ENCODE assay signal across 8 cellular contexts in genomic region chr5:132777209-132778069, GRCh38. TPM values are rescaled to one million over a fixed set of nuclear protein-coding genes. Genes with fewer than 3 reads are reported as not detected.
DNase-seq lines count a peak whose midpoint lies in the region; ATAC-seq and TF ChIP-seq lines count a peak whose summit lies in the region.

Gene SEPTIN8 (minus strand): TSS chr5:132777239. CDS start chr5:132777137, 102 bp downstream.

- no peaks in the 10 kb centered on the region for H3K9me3 ChIP-seq in prostate gland

- WGBS in prostate gland, result 1% methylated on average over 72 of the region's 82 CpGs

- H3K27ac ChIP-seq in 22Rv1, result peak within 1 kb of the TSS; percentile 52
- H3K27ac ChIP-seq in prostate gland, result peak within 1 kb of the TSS; percentile 70 to 71

- TF ChIP-seq POLR2A in GM15510 (IDR thresholded peaks at IDR 0.05; ENCODE audit: borderline replicate concordance, extremely low read depth, insufficient read length) (peak; percentile 26), prostate gland (IDR thresholded peaks at IDR 0.05) (peak; percentile 10)

- H3K36me3 ChIP-seq in prostate gland, result no peaks in the 10 kb centered on the region

- ATAC-seq in HG03064 (IDR thresholded peaks at IDR 0.05; ENCODE audit: low read depth, unreplicated experiment) (peak; percentile 58), left ventricle myocardium superior (peak; percentile 70), GM21825 (IDR thresholded peaks at IDR 0.05; ENCODE audit: unreplicated experiment) (no peak)

- intact Hi-C loops in left ventricle myocardium superior (cut with micrococcal nuclease), result no loop called here
- intact Hi-C loops in prostate gland (cut with DNase I), result no loop called here

- DNase-seq in SK-N-DZ (ENCODE audit: low spot score), result peak; percentile 40
- peak in 46 of 58 donors; percentile 37 to 82 (median 65) for DNase-seq in anterior cingulate cortex (lab: John Stamatoyannopoulos, UW)
- peak; percentile 77 for DNase-seq in left ventricle myocardium superior
- peak; percentile 32 for DNase-seq in prostate gland (ENCODE audit: low spot score)

- peak within 1 kb of the TSS; percentile 71 to 85 for H3K4me3 ChIP-seq in prostate gland

- TF ChIP-seq CTCF in 22Rv1 (IDR thresholded peaks at IDR 0.05), result no peak
- TF ChIP-seq CTCF in prostate gland (IDR thresholded peaks at IDR 0.05), result no peak

- H3K4me1 ChIP-seq in prostate gland (replicated peaks), result no peaks in the 10 kb centered on the region

- H3K27me3 ChIP-seq in prostate gland (replicated peaks; ENCODE audit: insufficient read depth), result no peaks in the 10 kb centered on the region

RNA-seq across cellular contexts. Expression of gene SEPTIN8, which starts in this region (rescaled TPM):
- polyA plus RNA-seq in SK-N-DZ (2014; cell fraction: cytosol; rRNA removed), result 32.3 and 32.6 TPM in 2 replicates
- 84.5 and 109 TPM in 2 replicates for polyA plus RNA-seq in SK-N-DZ (2014; cell fraction: nucleus; rRNA removed)
- 30.4 TPM for total RNA-seq in left ventricle myocardium superior
- 10 to 100 TPM; 27.7 to 38.5 TPM for total RNA-seq in prostate gland
